7 cellular contexts compared by ENCODE assay signal in the genomic region with DNA sequence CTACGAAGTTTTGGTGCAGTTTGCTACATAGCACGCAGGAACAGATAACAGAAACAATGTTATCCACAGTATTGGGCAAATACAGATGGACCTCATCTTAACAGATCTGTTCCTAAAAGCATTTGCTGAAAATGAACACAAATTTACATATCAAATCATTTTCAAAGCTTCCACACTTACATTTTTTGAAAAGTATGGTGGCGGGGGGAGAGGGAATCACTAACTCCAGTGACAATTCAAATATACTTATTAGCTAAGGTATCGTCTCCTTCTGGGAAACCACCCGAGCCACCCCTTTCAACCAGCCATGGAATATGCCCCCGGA.
"Had no signal": no experiment of that assay in that cellular context is flagged by ENCODE, and none has a peak within 500 bp of the region (broad histone marks: within the 10 kb centered on the region; RNA-seq: fewer than 3 reads in every experiment).

No MANE protein-coding gene starts in this region.

- H3K27me3 ChIP-seq: gastroesophageal sphincter, right atrium auricular region, suprapubic skin had no signal

- H3K27me3 Mint-ChIP-seq: progenitor cell of endocrine pancreas, type B pancreatic cell had no signal

- ATAC-seq: gastroesophageal sphincter had no signal

- H3K4me3 Mint-ChIP-seq: activated T-helper 1 cell treated with anti-CD3 and anti-CD28 coated beads, Interleukin-12 subunit alpha, Interleukin-12 subunit beta, Interleukin-2, Interleukin-4 antibody, amounts not matched to agents 30 ng/mL and 10 ng/mL and 1 ng/mL, durations not matched to agents 14 hours and 24 hours and 36 hours; naive B cell; type B pancreatic cell had no signal

- H3K36me3 ChIP-seq: right atrium auricular region had no signal

- H3K4me3 ChIP-seq: gastroesophageal sphincter, right atrium auricular region, suprapubic skin had no signal

- H3K9me3 Mint-ChIP-seq: activated T-helper 1 cell treated with anti-CD3 and anti-CD28 coated beads, Interleukin-12 subunit alpha, Interleukin-12 subunit beta, Interleukin-2, Interleukin-4 antibody, amounts not matched to agents 30 ng/mL and 10 ng/mL and 1 ng/mL, durations not matched to agents 14 hours and 24 hours and 36 hours; naive B cell; type B pancreatic cell had no signal

- H3K27ac ChIP-seq: gastroesophageal sphincter, suprapubic skin had no signal

- H3K27ac Mint-ChIP-seq: progenitor cell of endocrine pancreas, type B pancreatic cell had no signal

- H3K4me1 ChIP-seq: gastroesophageal sphincter had no signal

- H3K36me3 Mint-ChIP-seq: naive B cell, type B pancreatic cell had no signal

- H3K9me3 ChIP-seq: gastroesophageal sphincter, right atrium auricular region, suprapubic skin had no signal
